Comparison of ENCODE assay signal across 15 cellular contexts in genomic region chr15:40932625-40933519, GRCh38. TPM values are rescaled to one million over a fixed set of nuclear protein-coding genes. Genes with fewer than 3 reads are reported as not detected.
DNase-seq lines count a peak whose midpoint lies in the region; ATAC-seq and TF ChIP-seq lines count a peak whose summit lies in the region.
"Had no signal": no experiment of that assay in that cellular context is flagged by ENCODE, and none has a peak within 500 bp of the region (broad histone marks: within the 10 kb centered on the region; RNA-seq: fewer than 3 reads in every experiment).

No MANE protein-coding gene starts in this region.

- H3K4me3 ChIP-seq in BLaER1 treated with 17β-estradiol and CSF1 and Interleukin-3, amounts not matched to agents 10 nM and 100 nM = peak overlapping the region in 2 of 10 experiments; percentile 63 to 66; a peak in 4 of 20 replicates
- H3K4me3 ChIP-seq in HEK293 (ENCODE audit: low read depth, low read length) (no peak overlapping the region), mucosa of rectum (ENCODE audit: low read length in 2 of 2) (peak overlapping the region; percentile 73 to 78), mesendoderm (ENCODE audit: low read length) (no peak overlapping the region), smooth muscle cell (no peak overlapping the region)
- H3K4me3 ChIP-seq: SK-N-MC had no signal

- H2AK5ac ChIP-seq in mesendoderm (ENCODE audit: low read length) = no peak overlapping the region

- H4K20me1 ChIP-seq in BLaER1 treated with 17β-estradiol and CSF1 and Interleukin-3, amounts not matched to agents 10 nM and 100 nM = peaks cover 0 to 81% (median 20%) of the 10 kb centered on the region in 11 experiments; a peak in 15 of 22 replicates
- H4K20me1 ChIP-seq in smooth muscle cell (ENCODE audit: low read depth) = peaks cover 8% of the 10 kb centered on the region

- H3K18ac ChIP-seq in mesendoderm (ENCODE audit: low read length) = no peak overlapping the region

- WGBS in mesendoderm (ENCODE audit: extremely low coverage, insufficient coverage, low lambda C conversion rate) = no CpG with 5 or more reads among the region's 13 CpGs
- WGBS in smooth muscle cell (ENCODE audit: low lambda C conversion rate) = 85% methylated on average over 13 of the region's 13 CpGs

- no peaks in the 10 kb centered on the region for H3K36me3 Mint-ChIP-seq in brain

- H4K8ac ChIP-seq in mesendoderm (ENCODE audit: low read depth, low read length) = no peak overlapping the region

- H2BK120ac ChIP-seq in mesendoderm (ENCODE audit: low read depth, low read length) = no peak overlapping the region

- no peak overlapping the region for H3K23ac ChIP-seq in mesendoderm (ENCODE audit: low read length)

- no peak for ATAC-seq in GM19023 (IDR thresholded peaks at IDR 0.05; ENCODE audit: unreplicated experiment)

- peak overlapping the region; percentile 21 to 100 (median 98); a peak in 19 of 22 replicates for H3K4me2 ChIP-seq in BLaER1 treated with 17β-estradiol and CSF1 and Interleukin-3, amounts not matched to agents 10 nM and 100 nM
- H3K4me2 ChIP-seq in mesendoderm (ENCODE audit: low read length) (no peak overlapping the region), smooth muscle cell (no peak overlapping the region)

- H3K4me1 Mint-ChIP-seq in brain = peaks cover 40% of the 10 kb centered on the region

- no peak overlapping the region for H3K27ac ChIP-seq in BLaER1 treated with 17β-estradiol and CSF1 and Interleukin-3, amounts not matched to agents 10 nM and 100 nM
- no peak overlapping the region for H3K27ac ChIP-seq in HEK293 (ENCODE audit: extremely low read depth, low read depth, low read length)
- peak overlapping the region; percentile 91 to 92 for H3K27ac ChIP-seq in mucosa of rectum (ENCODE audit: low read depth in 2 of 2, low read length in 2 of 2)
- H3K27ac ChIP-seq in mesendoderm (ENCODE audit: low read depth, low read length) = no peak overlapping the region
- no peak overlapping the region for H3K27ac ChIP-seq in smooth muscle cell (ENCODE audit: low read depth)
- H3K27ac ChIP-seq: SK-N-MC, tibial nerve had no signal

- peaks cover 80% of the 10 kb centered on the region for H3K27me3 Mint-ChIP-seq in brain

- H3K56ac ChIP-seq in mesendoderm (ENCODE audit: low read length) = no peak overlapping the region

- no peaks in the 10 kb centered on the region for H3K79me1 ChIP-seq in mesendoderm (ENCODE audit: low read length)

- POLR2A ChIA-PET in HEK293 (lab: Yijun Ruan, JAX) = interaction anchor here (6.1 kb wide), 1 partner anchor 8 kb away, joined by 58 read pairs; no protein-coding TSS in a partner anchor

- H3K79me2 ChIP-seq in mesendoderm (ENCODE audit: control insufficient read depth, insufficient read depth, low read length) (no peaks in the 10 kb centered on the region), smooth muscle cell (ENCODE audit: low read depth) (no peaks in the 10 kb centered on the region)

- TF ChIP-seq CTCF in HEK293 (tag by site-specific recombination; IDR thresholded peaks at IDR 0.05) (no peak), brain (conservative IDR thresholded peaks at IDR 0.05) (no peak), smooth muscle cell (IDR thresholded peaks at IDR 0.05; ENCODE audit: borderline replicate concordance, insufficient read depth, poor library complexity, severe bottlenecking) (no peak)

- H3F3A ChIP-seq in smooth muscle cell (ENCODE audit: low read depth) = no peaks in the 10 kb centered on the region

- H3K9me3 Mint-ChIP-seq in brain = peaks cover 0 to 13% (median 0%) of the 10 kb centered on the region in 5 experiments

- no peak overlapping the region for H2BK5ac ChIP-seq in mesendoderm (ENCODE audit: low read length)

- DNase-seq in head of caudate nucleus = no peak
- DNase-seq in mesendoderm = no peak
- no peak for DNase-seq in smooth muscle cell (lab: John Stamatoyannopoulos, UW; ENCODE audit: unreplicated experiment)
- DNase-seq: activated CD8-positive, alpha-beta memory T cell treated with anti-CD3 and anti-CD28 coated beads for 24 hours; activated effector memory CD4-positive, alpha-beta T cell treated with Interleukin-2 at 50 U/mL for 16 hours; IMR-90; NCI-H187; posterior cingulate gyrus had no signal

- intact Hi-C loops in head of caudate nucleus (cut with DNase I) = no loop called here

- H3K4me3 Mint-ChIP-seq in brain = peak overlapping the region in 3 of 5 experiments; percentile 79 to 90 (median 88)

- peaks cover 0 to 22% (median 0%) of the 10 kb centered on the region in 11 experiments; a peak in 4 of 22 replicates for H3K36me3 ChIP-seq in BLaER1 treated with 17β-estradiol and CSF1 and Interleukin-3, amounts not matched to agents 10 nM and 100 nM
- H3K36me3 ChIP-seq in HEK293 (ENCODE audit: control insufficient read depth in 2 of 2, insufficient read depth in 1 of 2, low read length in 2 of 2) (peaks cover 0 to 3% of the 10 kb centered on the region in 2 experiments; a peak in 1 of 3 replicates), mucosa of rectum (ENCODE audit: control insufficient read depth in 2 of 2, insufficient read depth in 2 of 2, low read length in 2 of 2) (peaks cover 5 to 20% of the 10 kb centered on the region in 2 donors), mesendoderm (ENCODE audit: control insufficient read depth, insufficient read depth, low read length) (no peaks in the 10 kb centered on the region), smooth muscle cell (ENCODE audit: low read depth) (no peaks in the 10 kb centered on the region)
- H3K36me3 ChIP-seq: tibial nerve had no signal

- H2AFZ ChIP-seq in smooth muscle cell (ENCODE audit: low read depth) = no peak overlapping the region

- H3K4me1 ChIP-seq in BLaER1 treated with 17β-estradiol and CSF1 and Interleukin-3, amounts not matched to agents 10 nM and 100 nM = peaks cover 64 to 98% (median 80%) of the 10 kb centered on the region in 10 experiments
- no peaks in the 10 kb centered on the region for H3K4me1 ChIP-seq in HEK293 (ENCODE audit: control insufficient read depth, insufficient read depth, low read length)
- peaks cover 49 to 51% of the 10 kb centered on the region in 2 donors for H3K4me1 ChIP-seq in mucosa of rectum (ENCODE audit: control insufficient read depth in 2 of 2, insufficient read depth in 2 of 2, low read length in 2 of 2)
- peaks cover 2% of the 10 kb centered on the region for H3K4me1 ChIP-seq in mesendoderm (ENCODE audit: control insufficient read depth, low read depth, low read length)
- peaks cover 31% of the 10 kb centered on the region for H3K4me1 ChIP-seq in smooth muscle cell (ENCODE audit: low read depth)

- H3K9me3 ChIP-seq in BLaER1 treated with 17β-estradiol and CSF1 and Interleukin-3, amounts not matched to agents 10 nM and 100 nM (replicated peaks in 1 of 11) = no peaks in the 10 kb centered on the region
- no peaks in the 10 kb centered on the region for H3K9me3 ChIP-seq in HEK293 (ENCODE audit: control insufficient read depth, insufficient read depth, low read depth, low read length)
- no peaks in the 10 kb centered on the region for H3K9me3 ChIP-seq in mucosa of rectum (ENCODE audit: control insufficient read depth in 2 of 2, low read length in 2 of 2)
- no peaks in the 10 kb centered on the region for H3K9me3 ChIP-seq in smooth muscle cell (replicated peaks; ENCODE audit: low read depth)
- H3K9me3 ChIP-seq: tibial nerve had no signal

- CTCF ChIA-PET in HEK293 (lab: Yijun Ruan, JAX) = interaction anchor here (0.6 to 3.5 kb wide), 5 partner anchors 8 to 273 kb away, joined by 3 to 29 read pairs (median 4); no protein-coding TSS in a partner anchor

- H3K9ac ChIP-seq in BLaER1 treated with 17β-estradiol and CSF1 and Interleukin-3, amounts not matched to agents 10 nM and 100 nM = no peak overlapping the region
- H3K9ac ChIP-seq in mucosa of rectum (ENCODE audit: low read depth in 1 of 2, low read length in 2 of 2) = peak overlapping the region; percentile 63 to 77
- H3K9ac ChIP-seq in mesendoderm (ENCODE audit: low read length) = no peak overlapping the region
- H3K9ac ChIP-seq in smooth muscle cell (ENCODE audit: low read depth) = no peak overlapping the region

- H3K27ac Mint-ChIP-seq in brain = peak overlapping the region in 2 of 5 experiments; percentile 36 to 63

- H3K27me3 ChIP-seq in BLaER1 treated with 17β-estradiol and CSF1 and Interleukin-3, amounts not matched to agents 10 nM and 100 nM = peaks cover 50 to 59% (median 54%) of the 10 kb centered on the region in 11 experiments
- H3K27me3 ChIP-seq in mucosa of rectum (ENCODE audit: control insufficient read depth in 2 of 2, insufficient read depth in 2 of 2, low read length in 2 of 2) (peaks cover 0 to 7% of the 10 kb centered on the region in 2 donors), mesendoderm (ENCODE audit: insufficient read depth, low read length, poor library complexity) (peaks cover 26% of the 10 kb centered on the region), smooth muscle cell (ENCODE audit: low read depth) (peaks cover 65% of the 10 kb centered on the region)

- no peak overlapping the region for H3K4ac ChIP-seq in mesendoderm (ENCODE audit: low read depth, low read length)

- no peak overlapping the region for H4K5ac ChIP-seq in mesendoderm (ENCODE audit: low read length)

- no peak overlapping the region for H2BK15ac ChIP-seq in mesendoderm (replicated peaks; ENCODE audit: low read depth)

TF ChIP-seq in HEK293, 187 proteins besides CTCF, POLR2A, EP300 and RAD21 (continues in another document):
- TF ChIP-seq KLF8 (tag by site-specific recombination; IDR thresholded peaks at IDR 0.05) (no peak), ZNF223 (tag by site-specific recombination; IDR thresholded peaks at IDR 0.05) (no peak), ZNF248 (tag by site-specific recombination; IDR thresholded peaks at IDR 0.05) (no peak), GLIS1 (tag by site-specific recombination; IDR thresholded peaks at IDR 0.05) (peak; percentile 17; the same call in 1 of the 2 replicates)

RNA-seq across cellular contexts. Expression of gene DLL4, which starts 3.7 kb away (rescaled TPM):
- polyA plus RNA-seq in brain (ENCODE audit: insufficient read depth, low read depth, low replicate concordance) (6.8 TPM), smooth muscle cell (0.37 TPM in 1 of 2 replicates, not detected in the other)
- polyA plus RNA-seq in mesendoderm (2013, experiment 1 of 2) = 0.01 TPM
- polyA plus RNA-seq in mesendoderm (2013, experiment 2 of 2) = not detected
- 0.04 TPM in 1 of 2 replicates, not detected in the other for total RNA-seq in smooth muscle cell

RNA-seq across cellular contexts. Expression of gene CHAC1, which starts 20.4 kb away (rescaled TPM):
- polyA plus RNA-seq in brain (ENCODE audit: insufficient read depth, low read depth, low replicate concordance) = 16.9 TPM
- polyA plus RNA-seq in mesendoderm (2013, experiment 1 of 2) = 28.1 TPM
- 29.2 TPM for polyA plus RNA-seq in mesendoderm (2013, experiment 2 of 2)
- total RNA-seq in smooth muscle cell = 25.2 and 29.6 TPM in 2 replicates
- polyA plus RNA-seq in smooth muscle cell = 31.5 and 33.6 TPM in 2 replicates

RNA-seq across cellular contexts. Expression of gene VPS18, which starts 38.6 kb away (rescaled TPM):
- 18.2 TPM for polyA plus RNA-seq in brain (ENCODE audit: insufficient read depth, low read depth, low replicate concordance)
- 11.7 TPM for polyA plus RNA-seq in mesendoderm (2013, experiment 1 of 2)
- 11.5 TPM for polyA plus RNA-seq in mesendoderm (2013, experiment 2 of 2)
- total RNA-seq in smooth muscle cell = 14.2 and 15.4 TPM in 2 replicates
- 17.2 and 24.4 TPM in 2 replicates for polyA plus RNA-seq in smooth muscle cell

RNA-seq across cellular contexts. Expression of gene RHOV, which starts 58.8 kb away (rescaled TPM):
- polyA plus RNA-seq in brain (ENCODE audit: insufficient read depth, low read depth, low replicate concordance) (2.3 TPM), smooth muscle cell (3.0 and 10.3 TPM in 2 replicates)
- polyA plus RNA-seq in mesendoderm (2013, experiment 1 of 2) = 1.2 TPM
- 1.2 TPM for polyA plus RNA-seq in mesendoderm (2013, experiment 2 of 2)
- 2.9 and 3.3 TPM in 2 replicates for total RNA-seq in smooth muscle cell
- total RNA-seq: IMR-90 had no signal

Comparison
In these comparisons a context has a peak if more than half of its experiments do, and no peak if none do; other contexts are left out.
1. H3K27ac ChIP-seq: peak in mucosa of rectum (2 of 2); none in BLaER1 treated with 17β-estradiol and CSF1 and Interleukin-3, amounts not matched to agents 10 nM and 100 nM (0 of 11), HEK293 (single experiment), mesendoderm (single experiment) and smooth muscle cell (single experiment).
2. H3K4me2 ChIP-seq: peak in BLaER1 treated with 17β-estradiol and CSF1 and Interleukin-3, amounts not matched to agents 10 nM and 100 nM (11 of 11); none in mesendoderm (single experiment) and smooth muscle cell (single experiment).
3. H3K4me3 ChIP-seq: peak in mucosa of rectum (2 of 2); none in HEK293 (single experiment), mesendoderm (single experiment) and smooth muscle cell (single experiment).
4. H3K9ac ChIP-seq: peak in mucosa of rectum (2 of 2); none in BLaER1 treated with 17β-estradiol and CSF1 and Interleukin-3, amounts not matched to agents 10 nM and 100 nM (0 of 11), mesendoderm (single experiment) and smooth muscle cell (single experiment).